Comparison of ENCODE assay signal across 16 cellular contexts in the genomic region with DNA sequence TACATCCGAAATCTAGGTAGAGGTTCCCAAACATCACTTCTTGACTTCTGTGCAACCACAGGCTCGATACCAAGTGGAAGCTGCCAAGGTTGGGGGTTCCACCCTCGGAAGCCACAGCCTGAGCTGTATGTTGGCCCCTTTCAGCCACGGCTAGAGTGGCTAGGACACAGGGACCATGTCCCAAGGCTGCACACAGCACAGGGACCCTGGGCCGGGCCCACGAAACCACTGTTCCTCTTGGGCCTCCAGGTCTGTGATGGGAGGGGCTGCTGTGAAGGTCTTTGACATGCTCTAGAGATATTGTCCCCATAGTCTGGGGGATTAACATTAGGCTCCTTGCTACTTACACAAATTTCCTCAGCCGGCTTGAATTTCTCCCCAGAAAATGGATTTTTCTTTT.
DNase-seq lines count a peak whose midpoint lies in the region; ATAC-seq and TF ChIP-seq lines count a peak whose summit lies in the region.
"Had no signal": no experiment of that assay in that cellular context is flagged by ENCODE, and none has a peak within 500 bp of the region (broad histone marks: within the 10 kb centered on the region; RNA-seq: fewer than 3 reads in every experiment).

No MANE protein-coding gene starts in this region.

- H3K4me1 ChIP-seq in heart right ventricle (no peaks in the 10 kb centered on the region), lower lobe of right lung (no peaks in the 10 kb centered on the region), aorta (ENCODE audit: control insufficient read depth in 1 of 2, insufficient read depth in 2 of 2, low read length in 2 of 2) (no peaks in the 10 kb centered on the region)
- H3K4me1 ChIP-seq: A549; BLaER1 treated with 17β-estradiol and CSF1 and Interleukin-3, amounts not matched to agents 10 nM and 100 nM; Caco-2 had no signal

- H3K36me3 ChIP-seq in heart right ventricle: no peaks in the 10 kb centered on the region
- H3K36me3 ChIP-seq in lower lobe of right lung: no peaks in the 10 kb centered on the region
- H3K36me3 ChIP-seq in aorta (ENCODE audit: control insufficient read depth in 1 of 2, insufficient read depth in 2 of 2, low read length in 1 of 2): no peaks in the 10 kb centered on the region
- H3K36me3 ChIP-seq: BLaER1 treated with 17β-estradiol and CSF1 and Interleukin-3, amounts not matched to agents 10 nM and 100 nM had no signal

- TF ChIP-seq CTCF in heart right ventricle (IDR thresholded peaks at IDR 0.05) (no peak), lower lobe of right lung (IDR thresholded peaks at IDR 0.05) (no peak)

- DNase-seq in Right ventricle myocardium inferior (ENCODE audit: missing footprints) (peak; percentile 65), heart right ventricle (no peak), lower lobe of right lung (peak; percentile 28), aorta (no peak), hippocampal formation (lab: John Stamatoyannopoulos, UW) (no peak)
- DNase-seq: AML-193; Caco-2; Calu3; CD4-positive, alpha-beta T cell; CD8-positive, alpha-beta T cell; DMS79 treated with DMSO at 0.1 percent for 48 hours; GF-D8 had no signal

- H3K27me3 ChIP-seq in heart right ventricle (no peaks in the 10 kb centered on the region), lower lobe of right lung (ENCODE audit: low read depth) (no peaks in the 10 kb centered on the region), aorta (ENCODE audit: control insufficient read depth in 1 of 2, insufficient read depth in 2 of 2, low read length in 1 of 2) (no peaks in the 10 kb centered on the region)
- H3K27me3 ChIP-seq: BLaER1 treated with 17β-estradiol and CSF1 and Interleukin-3, amounts not matched to agents 10 nM and 100 nM had no signal

- intact Hi-C loops in Right ventricle myocardium inferior (cut with DNase I) (no loop called here), heart right ventricle (cut with DNase I) (no loop called here), lower lobe of right lung (cut with DNase I) (no loop called here), aorta (cut with DNase I) (no loop called here)

- no peak for ATAC-seq in Right ventricle myocardium inferior
- ATAC-seq in heart right ventricle: no peak
- ATAC-seq in lower lobe of right lung: no peak
- peak; percentile 7 for ATAC-seq in aorta (ENCODE audit: low FRiP score)
- ATAC-seq: A549; CD8-positive, alpha-beta T cell had no signal

- WGBS in heart right ventricle, 2 donors: 89 to 93% methylated on average over 7 of the region's 7 CpGs
- WGBS in aorta, 2 donors: 88 to 90% methylated on average over 7 of the region's 7 CpGs

- peaks cover 0 to 7% (median 0%) of the 10 kb centered on the region in 11 donors for H3K9me3 ChIP-seq in heart right ventricle
- H3K9me3 ChIP-seq in lower lobe of right lung: no peaks in the 10 kb centered on the region
- H3K9me3 ChIP-seq in aorta (ENCODE audit: control insufficient read depth, low read length): peaks cover 1% of the 10 kb centered on the region
- H3K9me3 ChIP-seq: A549; BLaER1 treated with 17β-estradiol and CSF1 and Interleukin-3, amounts not matched to agents 10 nM and 100 nM; Caco-2 had no signal

- no peak overlapping the region for H3K4me3 ChIP-seq in heart right ventricle
- no peak overlapping the region for H3K4me3 ChIP-seq in lower lobe of right lung
- H3K4me3 ChIP-seq in aorta (ENCODE audit: low read length in 2 of 2): no peak overlapping the region
- H3K4me3 ChIP-seq: A549; BLaER1 treated with 17β-estradiol and CSF1 and Interleukin-3, amounts not matched to agents 10 nM and 100 nM had no signal

- no peak overlapping the region for H3K27ac ChIP-seq in heart right ventricle
- H3K27ac ChIP-seq in lower lobe of right lung: no peak overlapping the region
- H3K27ac ChIP-seq in aorta (ENCODE audit: low read depth in 1 of 2, low read length in 2 of 2): no peak overlapping the region
- H3K27ac ChIP-seq: 22Rv1; A549; BLaER1 treated with 17β-estradiol and CSF1 and Interleukin-3, amounts not matched to agents 10 nM and 100 nM; C4-2B had no signal

Comparison
In these comparisons a context has a peak if more than half of its experiments do, and no peak if none do; other contexts are left out.
1. DNase-seq: peak in Right ventricle myocardium inferior (single experiment) and lower lobe of right lung (single experiment); none in heart right ventricle (0 of 2), aorta (0 of 2) and hippocampal formation (0 of 2).